In the genomic region with DNA sequence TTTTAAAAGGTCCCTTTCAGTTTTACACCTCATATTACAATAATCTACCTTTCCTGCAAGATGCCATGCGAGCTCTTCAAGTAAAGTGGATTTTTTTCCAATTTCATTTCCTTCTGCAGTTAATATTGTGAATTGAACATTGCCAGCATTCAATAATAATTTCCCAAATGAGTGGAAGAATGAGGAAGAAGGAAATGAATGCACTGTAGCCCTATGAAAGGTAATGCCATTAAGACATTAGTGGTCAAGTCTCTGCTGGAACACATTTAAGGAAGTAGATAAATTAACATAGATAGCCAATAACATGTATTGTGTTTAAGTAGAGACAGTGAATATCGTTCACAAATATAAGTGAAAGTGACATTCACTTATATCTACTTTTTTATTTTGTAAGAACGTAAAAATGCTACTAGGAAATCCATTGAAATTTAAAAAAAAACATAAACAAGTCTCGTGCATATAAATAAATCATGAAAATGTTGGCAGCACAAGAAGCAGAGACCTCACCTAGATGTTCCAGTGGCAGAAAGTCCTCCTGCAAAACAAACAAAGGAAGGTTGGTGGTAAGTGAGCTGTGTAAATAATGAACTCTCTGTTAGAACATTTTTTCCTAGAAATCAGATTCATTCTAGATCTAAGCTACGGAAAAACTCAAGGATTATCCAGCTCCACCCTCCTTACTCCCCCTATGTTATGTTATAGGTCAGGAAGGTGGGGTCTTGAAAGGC, we compare ENCODE assay signal across 28 cellular contexts. TPM values are rescaled to one million over a fixed set of nuclear protein-coding genes. Genes with fewer than 3 reads are reported as not detected.
DNase-seq lines count a peak whose midpoint lies in the region; ATAC-seq lines count a peak whose summit lies in the region.
"Had no signal": no experiment of that assay in that cellular context is flagged by ENCODE, and none has a peak within 500 bp of the region (broad histone marks: within the 10 kb centered on the region; RNA-seq: fewer than 3 reads in every experiment).

No MANE protein-coding gene starts in this region.

- H3K4me1 Mint-ChIP-seq in naive thymus-derived CD4-positive, alpha-beta T cell, result no peaks in the 10 kb centered on the region

- H3K36me3 Mint-ChIP-seq in naive thymus-derived CD4-positive, alpha-beta T cell, result no peaks in the 10 kb centered on the region

- no peaks in the 10 kb centered on the region for H3K9me3 ChIP-seq in naive thymus-derived CD4-positive, alpha-beta T cell (ENCODE audit: control insufficient read depth in 2 of 3, low read length in 3 of 3)
- H3K9me3 ChIP-seq: BLaER1, Peyer's patch had no signal

- CTCF ChIA-PET in naive thymus-derived CD4-positive, alpha-beta T cell (lab: Charles Lee), result no interaction called here

- H3K4me3 ChIP-seq in naive thymus-derived CD4-positive, alpha-beta T cell (ENCODE audit: low read length), result no peak overlapping the region
- H3K4me3 ChIP-seq: BLaER1, GM12878, Peyer's patch had no signal

- H3K27me3 Mint-ChIP-seq in naive thymus-derived CD4-positive, alpha-beta T cell, result peaks cover 0 to 29% (median 3%) of the 10 kb centered on the region in 5 donors
- H3K27me3 Mint-ChIP-seq: CD4-positive, CD25-positive, alpha-beta regulatory T cell had no signal

- H3K4me1 ChIP-seq in naive thymus-derived CD4-positive, alpha-beta T cell (ENCODE audit: control insufficient read depth in 2 of 2, insufficient read depth in 2 of 2, low read length in 2 of 2), result no peaks in the 10 kb centered on the region
- H3K4me1 ChIP-seq: BLaER1, Peyer's patch had no signal

- H3K27ac ChIP-seq in naive thymus-derived CD4-positive, alpha-beta T cell (ENCODE audit: low read depth, low read length), result no peak overlapping the region
- H3K27ac ChIP-seq: BLaER1, HL-60, Peyer's patch had no signal

- no peak overlapping the region for H3K4me3 Mint-ChIP-seq in naive thymus-derived CD4-positive, alpha-beta T cell
- H3K4me3 Mint-ChIP-seq: CD4-positive, CD25-positive, alpha-beta regulatory T cell had no signal

- no peaks in the 10 kb centered on the region for H3K27me3 ChIP-seq in naive thymus-derived CD4-positive, alpha-beta T cell (ENCODE audit: control insufficient read depth in 2 of 2, insufficient read depth in 2 of 2, low read length in 2 of 2)
- H3K27me3 ChIP-seq: BLaER1, Peyer's patch had no signal

- intact Hi-C loops in naive thymus-derived CD4-positive, alpha-beta T cell (cut with micrococcal nuclease), result no loop called here

- no peak overlapping the region for H3K27ac Mint-ChIP-seq in naive thymus-derived CD4-positive, alpha-beta T cell
- H3K27ac Mint-ChIP-seq: CD4-positive, CD25-positive, alpha-beta regulatory T cell had no signal

- DNase-seq in NOMO-1 treated with DMSO at 0.1 percent for 48 hours (lab: John Stamatoyannopoulos, UW; ENCODE audit: unreplicated experiment) (peak; percentile 59), NOMO-1 treated with dmso at 0.1 percent for 144 hours (lab: John Stamatoyannopoulos, UW; ENCODE audit: unreplicated experiment) (no peak), DMS53 (lab: John Stamatoyannopoulos, UW) (peak; percentile 48), OCI-M1 (lab: John Stamatoyannopoulos, UW) (peak; percentile 7), renal cortical epithelial cell (ENCODE audit: low read depth) (peak; percentile 20), T-helper 1 cell (no peak)
- DNase-seq in naive thymus-derived CD4-positive, alpha-beta T cell, result no peak
- DNase-seq: 8988T; CD4-positive, CD25-positive, alpha-beta regulatory T cell; DMS79; EL; GDM1; Karpas-422; NCI-H1092; NCI-H1417 treated with DMSO at 0.1 percent for 48 hours; NCI-H1694 treated with DMSO at 0.1 percent for 48 hours; NCI-H2107; NCI-H526; NCI-H82; NK-92 treated with Interleukin-12 subunit alpha and Interleukin-12 subunit beta, amount 100 ng/mL, for 24 hours; Peyer's patch; SHP77 treated with DMSO at 0.1 percent for 48 hours; SW 1271 had no signal

- no peak for ATAC-seq in naive thymus-derived CD4-positive, alpha-beta T cell
- ATAC-seq: GM12878, HCT116 had no signal

- H3K9me3 Mint-ChIP-seq in naive thymus-derived CD4-positive, alpha-beta T cell, result peaks cover 0 to 5% (median 0%) of the 10 kb centered on the region in 11 donors

- POLR2A ChIA-PET in naive thymus-derived CD4-positive, alpha-beta T cell (lab: Charles Lee), result no interaction called here

- no peaks in the 10 kb centered on the region for H3K36me3 ChIP-seq in naive thymus-derived CD4-positive, alpha-beta T cell (ENCODE audit: control insufficient read depth in 2 of 3, insufficient read depth in 3 of 3, low read length in 3 of 3)
- H3K36me3 ChIP-seq: BLaER1, Peyer's patch had no signal

RNA-seq across cellular contexts. Expression of a gene that starts 17.7 kb away (rescaled TPM):
- total RNA-seq in renal cortical epithelial cell, result not detected in 2 replicates
- 10 to 100 TPM in 1 of 5 experiments, 1 to 10 TPM in 3, not detected in 1; 1.1 to 20.3 (median 1.7) TPM for total RNA-seq in naive thymus-derived CD4-positive, alpha-beta T cell
- 1 to 10 TPM in 1 of 2 donors, under 1 TPM in 1; 0.44 to 1.4 TPM for polyA plus RNA-seq in naive thymus-derived CD4-positive, alpha-beta T cell
- total RNA-seq: H4 had no signal

Comparison
In these comparisons a context has a peak if more than half of its experiments do, and no peak if none do; other contexts are left out.
1. DNase-seq: peak in NOMO-1 treated with DMSO at 0.1 percent for 48 hours (single experiment), DMS53 (single experiment), OCI-M1 (single experiment) and renal cortical epithelial cell (single experiment); none in NOMO-1 treated with dmso at 0.1 percent for 144 hours (single experiment), T-helper 1 cell (0 of 5) and naive thymus-derived CD4-positive, alpha-beta T cell (0 of 9).